Comparison of ENCODE assay signal across 10 cellular contexts in genomic region chr11:35077709-35078695, GRCh38.
A peak's percentile ranks its signal among the peaks of the same experiment; 100 is the strongest.
DNase-seq lines count a peak whose midpoint lies in the region; ATAC-seq and FAIRE-seq lines count a peak whose summit lies in the region.
"Had no signal": no experiment of that assay in that cellular context is flagged by ENCODE, and none has a peak within 500 bp of the region (broad histone marks: within the 10 kb centered on the region; RNA-seq: fewer than 3 reads in every experiment).

No MANE protein-coding gene starts in this region.

- H3K9me3 Mint-ChIP-seq in stimulated activated memory B cell treated with anti-CD40 and anti-IgM and Interleukin-4, amounts not matched to agents 10 μg/mL and 1 μg/mL and 100 μg/mL, for 72 hours, result no peaks in the 10 kb centered on the region

- H3K4me1 Mint-ChIP-seq in stimulated activated memory B cell treated with anti-CD40 and anti-IgM and Interleukin-4, amounts not matched to agents 10 μg/mL and 1 μg/mL and 100 μg/mL, for 72 hours, result peaks cover 88% of the 10 kb centered on the region

- peak; percentile 46 for ATAC-seq in HG02973 (IDR thresholded peaks at IDR 0.05; ENCODE audit: unreplicated experiment)
- ATAC-seq in stimulated activated memory B cell treated with anti-CD40 and anti-IgM and Interleukin-4, amounts not matched to agents 10 μg/mL and 1 μg/mL and 100 μg/mL, for 72 hours, result peak; percentile 90

- H3K27me3 Mint-ChIP-seq in stimulated activated memory B cell treated with anti-CD40 and anti-IgM and Interleukin-4, amounts not matched to agents 10 μg/mL and 1 μg/mL and 100 μg/mL, for 72 hours, result no peaks in the 10 kb centered on the region

- H3K27ac Mint-ChIP-seq in stimulated activated memory B cell treated with anti-CD40 and anti-IgM and Interleukin-4, amounts not matched to agents 10 μg/mL and 1 μg/mL and 100 μg/mL, for 72 hours, result peak overlapping the region; percentile 98
- H3K27ac Mint-ChIP-seq: brain had no signal

- no peak overlapping the region for H3K27ac ChIP-seq in substantia nigra (ENCODE audit: low read depth, low read length, poor library complexity, severe bottlenecking)
- H3K27ac ChIP-seq: 22Rv1 had no signal

- H3K36me3 Mint-ChIP-seq in stimulated activated memory B cell treated with anti-CD40 and anti-IgM and Interleukin-4, amounts not matched to agents 10 μg/mL and 1 μg/mL and 100 μg/mL, for 72 hours, result no peaks in the 10 kb centered on the region
- H3K36me3 Mint-ChIP-seq: brain had no signal

- H3K4me3 Mint-ChIP-seq in stimulated activated memory B cell treated with anti-CD40 and anti-IgM and Interleukin-4, amounts not matched to agents 10 μg/mL and 1 μg/mL and 100 μg/mL, for 72 hours, result peak overlapping the region; percentile 65
- H3K4me3 Mint-ChIP-seq: brain had no signal

- DNase-seq in NK-92 treated with Interleukin-12 subunit alpha and Interleukin-12 subunit beta, amount 100 ng/mL, for 24 hours (lab: John Stamatoyannopoulos, UW), result peak; percentile 55
- DNase-seq in NK-92 (lab: John Stamatoyannopoulos, UW; ENCODE audit: unreplicated experiment) (no peak), RCC 7860 (ENCODE audit: low spot score) (peak; percentile 86), astrocyte of the hippocampus (ENCODE audit: low read depth, low spot score) (peak; percentile 42), hypothalamus (lab: John Stamatoyannopoulos, UW) (no peak), substantia nigra (lab: John Stamatoyannopoulos, UW) (no peak)

- FAIRE-seq in RCC 7860 (lab: Jason Lieb, UNC), result peak; percentile 91

Comparison
In these comparisons a context has a peak if more than half of its experiments do, and no peak if none do; other contexts are left out.
1. DNase-seq: peak in NK-92 treated with Interleukin-12 subunit alpha and Interleukin-12 subunit beta, amount 100 ng/mL, for 24 hours (single experiment), RCC 7860 (single experiment) and astrocyte of the hippocampus (single experiment); none in NK-92 (single experiment), hypothalamus (0 of 51) and substantia nigra (0 of 49).